8 cellular contexts compared by ENCODE assay signal in the genomic region with DNA sequence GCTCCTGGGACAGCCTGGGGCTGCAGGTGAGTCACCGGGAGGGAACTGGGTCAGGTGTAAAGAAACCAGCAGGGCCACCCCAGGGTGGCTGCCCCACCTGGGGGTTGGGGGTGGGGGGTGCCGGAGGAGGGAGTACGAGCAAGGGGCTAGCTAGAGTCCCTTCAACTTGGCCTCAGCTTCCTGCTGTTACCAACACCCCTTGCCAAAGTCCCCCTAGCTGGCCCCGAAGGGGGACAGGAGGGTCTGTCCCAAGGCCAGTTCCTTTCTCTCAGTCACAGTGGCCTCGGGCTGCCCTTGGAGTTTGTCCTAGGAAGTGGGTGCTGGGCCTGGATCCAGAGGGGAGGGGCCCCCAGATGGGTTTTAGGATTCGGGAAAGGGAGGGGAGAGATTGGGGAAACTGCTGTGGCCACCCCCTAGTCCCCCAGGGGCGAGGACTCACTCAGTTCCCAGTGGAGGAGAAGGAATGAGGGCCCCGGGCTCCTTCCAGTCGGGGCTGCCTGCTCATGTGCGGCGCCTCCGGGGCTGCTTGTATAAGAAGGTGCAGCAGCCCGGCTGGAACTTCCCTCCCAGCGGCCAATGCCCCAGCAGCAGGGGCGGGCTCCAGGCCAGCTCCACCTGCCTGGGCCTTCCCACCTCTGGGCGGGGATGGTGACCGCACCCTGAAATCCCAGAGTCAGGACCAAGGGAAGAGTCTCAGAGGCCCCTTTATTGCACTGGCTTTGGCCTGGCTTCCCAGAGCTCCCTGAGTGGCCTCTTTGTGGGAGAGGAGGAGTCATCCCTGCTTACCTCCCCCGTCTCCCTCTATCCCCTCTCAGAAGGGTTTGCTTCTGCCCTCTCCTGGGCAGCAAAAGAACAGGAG. TPM values are rescaled to one million over a fixed set of nuclear protein-coding genes. Genes with fewer than 3 reads are reported as not detected.
DNase-seq lines count a peak whose midpoint lies in the region; TF ChIP-seq lines count a peak whose summit lies in the region.

No MANE protein-coding gene starts in this region.

- H3K27ac ChIP-seq in mesodermal cell (ENCODE audit: low read depth, low read length, severe bottlenecking) (no peak overlapping the region), ascending aorta (no peak overlapping the region)

- peak overlapping the region; percentile 2 for H3K4me3 ChIP-seq in mesodermal cell (ENCODE audit: extremely low read depth, insufficient read depth, low read length, poor library complexity, severe bottlenecking)
- no peak overlapping the region for H3K4me3 ChIP-seq in ascending aorta

- H3K9me3 ChIP-seq in mesodermal cell (ENCODE audit: control insufficient read depth, low read length) (no peaks in the 10 kb centered on the region), ascending aorta (no peaks in the 10 kb centered on the region)

- DNase-seq in NCI-H2171 (lab: John Stamatoyannopoulos, UW) = peak; percentile 11
- DNase-seq in NCI-H2171 treated with DMSO at 0.1 percent for 48 hours (lab: John Stamatoyannopoulos, UW) = no peak
- peak; percentile 90 for DNase-seq in NCI-H526 treated with DMSO at 0.1 percent for 48 hours (lab: John Stamatoyannopoulos, UW)
- peak; percentile 27 for DNase-seq in dermis blood vessel endothelial cell
- no peak for DNase-seq in activated CD4-positive, CD25-positive, alpha-beta regulatory T cell treated with anti-CD3 and anti-CD28 coated beads, Interleukin-2, amount 50 U/mL, for 72 hours
- DNase-seq in ascending aorta (ENCODE audit: low spot score in 2 of 2) = no peak
- no peak for DNase-seq in activated T-cell treated with anti-CD3 and anti-CD28 coated beads, Interleukin-2, amount 50 U/mL, for 48 hours

- WGBS in mesodermal cell (ENCODE audit: insufficient coverage in 2 of 2), 2 experiments = 22% methylated on average over 7 to 11 of the region's 18 CpGs

- H3K36me3 ChIP-seq in mesodermal cell (ENCODE audit: control insufficient read depth, insufficient read depth, low read length) (no peaks in the 10 kb centered on the region), ascending aorta (no peaks in the 10 kb centered on the region)

- no peak for TF ChIP-seq CTCF in ascending aorta (IDR thresholded peaks at IDR 0.05)

- peaks cover 5% of the 10 kb centered on the region for H3K27me3 ChIP-seq in ascending aorta

- intact Hi-C loops in ascending aorta (cut with DNase I) = no loop called here

- H3K4me1 ChIP-seq in mesodermal cell (ENCODE audit: control insufficient read depth, insufficient read depth, low read length, poor library complexity, severe bottlenecking) (no peaks in the 10 kb centered on the region), ascending aorta (peaks cover 7 to 13% of the 10 kb centered on the region in 2 donors)

RNA-seq across cellular contexts. Expression of gene ARHGAP27, which starts 7.3 kb away (rescaled TPM):
- total RNA-seq in dermis blood vessel endothelial cell = 61.8 and 66.5 TPM in 2 replicates
- 4.6 TPM for polyA plus RNA-seq in mesodermal cell (2013, experiment 1 of 2)
- 5.4 TPM for polyA plus RNA-seq in mesodermal cell (2013, experiment 2 of 2)
- 80.6 TPM for total RNA-seq in ascending aorta

Comparison
In these comparisons a context has a peak if more than half of its experiments do, and no peak if none do; other contexts are left out.
1. DNase-seq: peak in NCI-H2171 (single experiment), NCI-H526 treated with DMSO at 0.1 percent for 48 hours (single experiment) and dermis blood vessel endothelial cell (single experiment); none in NCI-H2171 treated with DMSO at 0.1 percent for 48 hours (single experiment), activated CD4-positive, CD25-positive, alpha-beta regulatory T cell treated with anti-CD3 and anti-CD28 coated beads, Interleukin-2, amount 50 U/mL, for 72 hours (single experiment), ascending aorta (0 of 2) and activated T-cell treated with anti-CD3 and anti-CD28 coated beads, Interleukin-2, amount 50 U/mL, for 48 hours (0 of 2).